ENCODE assay signal across 8 cellular contexts in genomic region chr2:30233142-30233961, GRCh38. TPM values are rescaled to one million over a fixed set of nuclear protein-coding genes. Genes with fewer than 3 reads are reported as not detected.
DNase-seq lines count a peak whose midpoint lies in the region; ATAC-seq and TF ChIP-seq lines count a peak whose summit lies in the region.

No MANE protein-coding gene starts in this region.

- no peak overlapping the region for H3K14ac ChIP-seq in H9 (ENCODE audit: insufficient read depth, low read length)

- no peaks in the 10 kb centered on the region for H3K79me1 ChIP-seq in H9 (ENCODE audit: insufficient read depth, low read depth, low read length, poor library complexity, severe bottlenecking)

- no peak overlapping the region for H2BK12ac ChIP-seq in H9 (ENCODE audit: insufficient read length, low read depth, low read length)

- no peak overlapping the region for H3K56ac ChIP-seq in H9 (ENCODE audit: insufficient read length, low read depth, low read length)

- H3K4me3 ChIP-seq in WERI-Rb-1 (ENCODE audit: low read depth, low read length) (peak overlapping the region; percentile 62), right cardiac atrium (ENCODE audit: low read length) (peak overlapping the region; percentile 66), smooth muscle cell (peak overlapping the region; percentile 93)

- H2AK5ac ChIP-seq in H9 (ENCODE audit: insufficient read length, low read length) = no peak overlapping the region

- peak overlapping the region; percentile 79 to 89 for H3K4me3 Mint-ChIP-seq in H9

- peaks cover 9 to 34% (median 12%) of the 10 kb centered on the region in 3 experiments; a peak in 6 of 7 replicates for H3K36me3 Mint-ChIP-seq in H9 (ENCODE audit: insufficient read depth in 1 of 3, low read depth in 3 of 3)

- no peak overlapping the region for H3K18ac ChIP-seq in H9 (ENCODE audit: insufficient read length, low read depth, low read length)

- H3K36me3 ChIP-seq in WERI-Rb-1 = peaks cover 19% of the 10 kb centered on the region
- no peaks in the 10 kb centered on the region for H3K36me3 ChIP-seq in smooth muscle cell (ENCODE audit: low read depth)

- H3T11ph ChIP-seq in H9 (ENCODE audit: low read length) = no peak overlapping the region

- H3K27me3 ChIP-seq in H9 (ENCODE audit: insufficient read depth, low read length) (peaks cover 6% of the 10 kb centered on the region; the same call in 1 of the 2 replicates), WERI-Rb-1 (ENCODE audit: insufficient read depth, low read depth, severe bottlenecking) (peaks cover 22% of the 10 kb centered on the region), right cardiac atrium (ENCODE audit: control insufficient read depth, insufficient read depth) (no peaks in the 10 kb centered on the region), smooth muscle cell (ENCODE audit: low read depth) (no peaks in the 10 kb centered on the region)

- no CpG with 5 or more reads among the region's 5 CpGs for whole genome bisulfite sequencing in H9 (ENCODE audit: extremely low coverage, insufficient read length, low lambda C conversion rate)
- WGBS in right cardiac atrium = 33% methylated on average over 5 of the region's 5 CpGs
- WGBS in smooth muscle cell (ENCODE audit: low lambda C conversion rate) = 38% methylated on average over 5 of the region's 5 CpGs

- H3K27ac ChIP-seq in H9 (ENCODE audit: insufficient read length, low read depth, low read length) = no peak overlapping the region
- no peak overlapping the region for H3K27ac ChIP-seq in WERI-Rb-1
- H3K27ac ChIP-seq in right cardiac atrium (ENCODE audit: low read length) = no peak overlapping the region
- peak overlapping the region; percentile 80 for H3K27ac ChIP-seq in smooth muscle cell (ENCODE audit: low read depth)

- peaks cover 3% of the 10 kb centered on the region; the same call in 1 of the 2 replicates for H3K4me1 ChIP-seq in H9 (ENCODE audit: insufficient read depth, low read length)
- H3K4me1 ChIP-seq in right cardiac atrium (ENCODE audit: control insufficient read depth, insufficient read depth, low read length) = peaks cover 8% of the 10 kb centered on the region
- peaks cover 17% of the 10 kb centered on the region for H3K4me1 ChIP-seq in smooth muscle cell (ENCODE audit: low read depth)

- H3K4me2 ChIP-seq in H9 (ENCODE audit: insufficient read depth, insufficient read length, low read length) = peak overlapping the region; percentile 70
- peak overlapping the region; percentile 98 for H3K4me2 ChIP-seq in smooth muscle cell

- H3K9me3 ChIP-seq in H9 (ENCODE audit: control insufficient read depth, low read depth, low read length) (no peaks in the 10 kb centered on the region), WERI-Rb-1 (ENCODE audit: severe bottlenecking) (peaks cover 2% of the 10 kb centered on the region), right cardiac atrium (ENCODE audit: control insufficient read depth, low read length) (no peaks in the 10 kb centered on the region), smooth muscle cell (replicated peaks; ENCODE audit: low read depth) (no peaks in the 10 kb centered on the region)

- H3K9me3 Mint-ChIP-seq in H9 = no peaks in the 10 kb centered on the region

- no peak overlapping the region for H2AFZ ChIP-seq in H9 (ENCODE audit: low read length)
- H2AFZ ChIP-seq in smooth muscle cell (ENCODE audit: low read depth) = no peak overlapping the region

- no peak overlapping the region for H3K9ac ChIP-seq in H9 (ENCODE audit: extremely low read depth, insufficient read length, low read length)
- peak overlapping the region; percentile 86 for H3K9ac ChIP-seq in smooth muscle cell (ENCODE audit: low read depth)

- H2BK120ac ChIP-seq in H9 (ENCODE audit: low read depth, low read length, poor library complexity, severe bottlenecking) = no peak overlapping the region

- DNase-seq in H9 (no peak), WERI-Rb-1 (no peak), right cardiac atrium (no peak), smooth muscle cell (lab: John Stamatoyannopoulos, UW; ENCODE audit: unreplicated experiment) (no peak), HuH-7 (ENCODE audit: low spot score) (no peak), iPS-NIHi7 (ENCODE audit: extremely low spot score) (no peak), EL (no peak)

- H3F3A ChIP-seq in smooth muscle cell (ENCODE audit: low read depth) = peaks cover 10% of the 10 kb centered on the region

- H3K23ac ChIP-seq in H9 (ENCODE audit: insufficient read length, low read depth, low read length) = no peak overlapping the region

- H3K27ac Mint-ChIP-seq in H9 = no peak overlapping the region

- H2BK5ac ChIP-seq in H9 (ENCODE audit: insufficient read length, low read length) = no peak overlapping the region

- H4K8ac ChIP-seq in H9 (replicated peaks; ENCODE audit: insufficient read length, low read depth, low read length) = no peak overlapping the region

- H3K4ac ChIP-seq in H9 (ENCODE audit: low read depth, low read length) = no peak overlapping the region

- intact Hi-C loops in right cardiac atrium (cut with DNase I) = loop anchor here in 3 of 4 donors (10.0 kb wide), 3 partner anchors 111 to 211 kb away; partner anchors contain the start of gene LCLAT1 (in 1 of the 3)

- H4K5ac ChIP-seq in H9 (ENCODE audit: insufficient read length, low read depth, low read length) = no peak overlapping the region

- TF ChIP-seq CTCF in H9 (conservative IDR thresholded peaks at IDR 0.05) (0 out of 3 replicates have a peak, but pooled peaks have one; percentile 13), WERI-Rb-1 (IDR thresholded peaks at IDR 0.05; ENCODE audit: low read depth, low read length) (no peak), smooth muscle cell (IDR thresholded peaks at IDR 0.05; ENCODE audit: borderline replicate concordance, insufficient read depth, poor library complexity, severe bottlenecking) (no peak)

- H4K91ac ChIP-seq in H9 (ENCODE audit: insufficient read length, low read depth, low read length) = no peak overlapping the region

- ATAC-seq in right cardiac atrium (no peak), GM18909 (IDR thresholded peaks at IDR 0.05; ENCODE audit: poor library complexity, unreplicated experiment) (no peak)

- H3K23me2 ChIP-seq in H9 (ENCODE audit: insufficient read length, low read depth, low read length, poor library complexity, severe bottlenecking) = peaks cover 20% of the 10 kb centered on the region

- H2BK20ac ChIP-seq in H9 (ENCODE audit: low read depth, low read length, poor library complexity, severe bottlenecking) = no peak overlapping the region

- H4K20me1 ChIP-seq in H9 (ENCODE audit: control insufficient read depth, insufficient read depth, insufficient read length) (no peaks in the 10 kb centered on the region), smooth muscle cell (ENCODE audit: low read depth) (peaks cover 57% of the 10 kb centered on the region)

- H2BK15ac ChIP-seq in H9 (ENCODE audit: low read depth, low read length) = no peak overlapping the region

- H3K4me1 Mint-ChIP-seq in H9 = peaks cover 23 to 35% of the 10 kb centered on the region in 2 experiments

- no peaks in the 10 kb centered on the region for H3K79me2 ChIP-seq in H9 (ENCODE audit: insufficient read depth, low read length)
- H3K79me2 ChIP-seq in smooth muscle cell (ENCODE audit: low read depth) = peaks cover 44% of the 10 kb centered on the region

- peaks cover 28% of the 10 kb centered on the region for H3K27me3 Mint-ChIP-seq in H9 (ENCODE audit: low read depth)

RNA-seq across cellular contexts. Expression of gene LBH, which starts 2.0 kb away (rescaled TPM):
- total RNA-seq in H9 (2021) = 51.6 and 53.0 TPM in 2 replicates
- total RNA-seq in right cardiac atrium = 10 to 100 TPM; 22.9 to 31.3 (median 24.2) TPM
- polyA plus RNA-seq in right cardiac atrium = 12.4 TPM
- total RNA-seq in smooth muscle cell = 31.0 and 48.1 TPM in 2 replicates
- 33.9 and 35.2 TPM in 2 replicates for polyA plus RNA-seq in smooth muscle cell
